1 cellular context compared by ENCODE assay signal in genomic region chr16:687499-687898, GRCh38.
TF ChIP-seq lines count a peak whose summit lies in the region.

No MANE protein-coding gene starts in this region.

TF ChIP-seq in K562, 482 proteins besides CTCF, POLR2A, EP300 and RAD21:
- TF ChIP-seq KDM5B (IDR thresholded peaks at IDR 0.05; ENCODE audit: insufficient replicate concordance, low read depth, low read length) = peak; percentile 17
- TF ChIP-seq, protein P1, sequence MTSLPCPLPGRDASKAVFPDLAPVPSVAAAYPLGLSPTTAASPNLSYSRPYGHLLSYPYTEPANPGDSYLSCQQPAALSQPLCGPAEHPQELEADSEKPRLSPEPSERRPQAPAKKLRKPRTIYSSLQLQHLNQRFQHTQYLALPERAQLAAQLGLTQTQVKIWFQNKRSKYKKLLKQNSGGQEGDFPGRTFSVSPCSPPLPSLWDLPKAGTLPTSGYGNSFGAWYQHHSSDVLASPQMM (CRISPR knock-in tag; IDR thresholded peaks at IDR 0.05) = no peak
- no peak for TF ChIP-seq VEZF1 (CRISPR knock-in tag; IDR thresholded peaks at IDR 0.05)
- TF ChIP-seq KAT2B (IDR thresholded peaks at IDR 0.05; ENCODE audit: low read depth, low read length) = no peak
- no peak for TF ChIP-seq LEF1 (IDR thresholded peaks at IDR 0.05)
TF ChIP-seq in K562: peak in this region for 1.
